27 cellular contexts compared by ENCODE assay signal in genomic region chr3:64919934-64920333, GRCh38.
"Had no signal": no experiment of that assay in that cellular context is flagged by ENCODE, and none has a peak within 500 bp of the region (broad histone marks: within the 10 kb centered on the region; RNA-seq: fewer than 3 reads in every experiment).

No MANE protein-coding gene starts in this region.

- H3K4me1 Mint-ChIP-seq: stimulated activated effector memory CD8-positive, alpha-beta T cell treated with anti-CD3 and anti-CD28 coated beads, Interleukin-12 subunit alpha, Interleukin-12 subunit beta, amount 100 ng/mL, for 72 hours; stimulated activated naive B cell treated with anti-CD40 and anti-IgM and Interleukin-4, amounts not matched to agents 10 μg/mL and 1 μg/mL and 100 μg/mL, for 72 hours had no signal

- H3K27ac ChIP-seq: neural progenitor cell, ovary, parathyroid adenoma, psoas muscle, right lobe of liver, sigmoid colon, stomach, thoracic aorta, thyroid gland, tibial nerve, upper lobe of left lung, vagina had no signal

- H3K9me3 Mint-ChIP-seq: nephron, neural progenitor cell had no signal

- H2AFZ ChIP-seq: neural progenitor cell, parathyroid adenoma had no signal

- H3K36me3 ChIP-seq: neural progenitor cell, ovary, right lobe of liver, sigmoid colon, stomach, thoracic aorta, thyroid gland, upper lobe of left lung, vagina had no signal

- ATAC-seq: psoas muscle; right cardiac atrium; right lobe of liver; stimulated activated effector memory CD8-positive, alpha-beta T cell treated with anti-CD3 and anti-CD28 coated beads, Interleukin-12 subunit alpha, Interleukin-12 subunit beta, amount 100 ng/mL, for 72 hours; stimulated activated naive B cell treated with anti-CD40 and anti-IgM and Interleukin-4, amounts not matched to agents 10 μg/mL and 1 μg/mL and 100 μg/mL, for 72 hours had no signal

- H3K27ac Mint-ChIP-seq: nephron; neural progenitor cell; progenitor cell of endocrine pancreas; stimulated activated effector memory CD8-positive, alpha-beta T cell treated with anti-CD3 and anti-CD28 coated beads, Interleukin-12 subunit alpha, Interleukin-12 subunit beta, amount 100 ng/mL, for 72 hours; stimulated activated naive B cell treated with anti-CD40 and anti-IgM and Interleukin-4, amounts not matched to agents 10 μg/mL and 1 μg/mL and 100 μg/mL, for 72 hours; stimulated activated naive CD8-positive, alpha-beta T cell treated with anti-CD3 and anti-CD28 coated beads, Interleukin-15, Interleukin-2, amounts not matched to agents 100 ng/mL and 50 ng/mL, for 24 hours had no signal

- H3K79me2 ChIP-seq: parathyroid adenoma had no signal

- H3K4me3 Mint-ChIP-seq: nephron; neural progenitor cell; stimulated activated effector memory CD8-positive, alpha-beta T cell treated with anti-CD3 and anti-CD28 coated beads, Interleukin-12 subunit alpha, Interleukin-12 subunit beta, amount 100 ng/mL, for 72 hours; stimulated activated naive B cell treated with anti-CD40 and anti-IgM and Interleukin-4, amounts not matched to agents 10 μg/mL and 1 μg/mL and 100 μg/mL, for 72 hours; stimulated activated naive CD8-positive, alpha-beta T cell treated with anti-CD3 and anti-CD28 coated beads, Interleukin-15, Interleukin-2, amounts not matched to agents 100 ng/mL and 50 ng/mL, for 24 hours had no signal

- H3K27me3 ChIP-seq: neural progenitor cell, ovary, right lobe of liver, sigmoid colon, stomach, thyroid gland, tibial nerve, upper lobe of left lung, vagina had no signal

- H3K36me3 Mint-ChIP-seq: neural progenitor cell; stimulated activated effector memory CD8-positive, alpha-beta T cell treated with anti-CD3 and anti-CD28 coated beads, Interleukin-12 subunit alpha, Interleukin-12 subunit beta, amount 100 ng/mL, for 72 hours; stimulated activated naive B cell treated with anti-CD40 and anti-IgM and Interleukin-4, amounts not matched to agents 10 μg/mL and 1 μg/mL and 100 μg/mL, for 72 hours had no signal

- H3K4me2 ChIP-seq: neural progenitor cell had no signal

- H3K27me3 Mint-ChIP-seq: stimulated activated naive B cell treated with anti-CD40 and anti-IgM and Interleukin-4, amounts not matched to agents 10 μg/mL and 1 μg/mL and 100 μg/mL, for 72 hours; stimulated activated naive CD8-positive, alpha-beta T cell treated with anti-CD3 and anti-CD28 coated beads, Interleukin-15, Interleukin-2, amounts not matched to agents 100 ng/mL and 50 ng/mL, for 24 hours had no signal

- DNase-seq: occipital lobe; ovary; posterior cingulate gyrus; psoas muscle; right cardiac atrium; right lobe of liver; sigmoid colon; small intestine; stimulated activated CD4-positive, alpha-beta T cell treated with anti-CD3 and anti-CD28 coated beads, Interleukin-15, amount 100 ng/mL, for 24 hours; stimulated activated CD4-positive, alpha-beta T cell treated with anti-CD3 and anti-CD28 coated beads, Interleukin-2, amount 100 ng/mL, for 24 hours; stimulated activated CD4-positive, alpha-beta T cell treated with anti-CD3 and anti-CD28 coated beads, Interleukin-2, amount 100 ng/mL, for 48 hours; stimulated activated CD4-positive, alpha-beta T cell treated with anti-CD3 and anti-CD28 coated beads, Interleukin-4, amount 100 ng/mL, for 24 hours; stimulated activated naive B cell treated with anti-CD40 and anti-IgM and Interleukin-4, amounts not matched to agents 10 μg/mL and 1 μg/mL and 100 μg/mL, for 72 hours; stimulated activated naive CD4-positive, alpha-beta T cell treated with Interleukin-2 at 50 U/mL for 16 hours; stomach; thyroid gland; trophoblast cell; upper lobe of left lung had no signal

- H3K4me3 ChIP-seq: neural progenitor cell, ovary, psoas muscle, right lobe of liver, sigmoid colon, stomach, thoracic aorta, thyroid gland, tibial nerve, upper lobe of left lung, vagina had no signal

- H3K9me3 ChIP-seq: ovary, psoas muscle, right lobe of liver, sigmoid colon, stomach, thoracic aorta, thyroid gland, tibial nerve, upper lobe of left lung, vagina had no signal
